8 cellular contexts compared by ENCODE assay signal in the genomic region with DNA sequence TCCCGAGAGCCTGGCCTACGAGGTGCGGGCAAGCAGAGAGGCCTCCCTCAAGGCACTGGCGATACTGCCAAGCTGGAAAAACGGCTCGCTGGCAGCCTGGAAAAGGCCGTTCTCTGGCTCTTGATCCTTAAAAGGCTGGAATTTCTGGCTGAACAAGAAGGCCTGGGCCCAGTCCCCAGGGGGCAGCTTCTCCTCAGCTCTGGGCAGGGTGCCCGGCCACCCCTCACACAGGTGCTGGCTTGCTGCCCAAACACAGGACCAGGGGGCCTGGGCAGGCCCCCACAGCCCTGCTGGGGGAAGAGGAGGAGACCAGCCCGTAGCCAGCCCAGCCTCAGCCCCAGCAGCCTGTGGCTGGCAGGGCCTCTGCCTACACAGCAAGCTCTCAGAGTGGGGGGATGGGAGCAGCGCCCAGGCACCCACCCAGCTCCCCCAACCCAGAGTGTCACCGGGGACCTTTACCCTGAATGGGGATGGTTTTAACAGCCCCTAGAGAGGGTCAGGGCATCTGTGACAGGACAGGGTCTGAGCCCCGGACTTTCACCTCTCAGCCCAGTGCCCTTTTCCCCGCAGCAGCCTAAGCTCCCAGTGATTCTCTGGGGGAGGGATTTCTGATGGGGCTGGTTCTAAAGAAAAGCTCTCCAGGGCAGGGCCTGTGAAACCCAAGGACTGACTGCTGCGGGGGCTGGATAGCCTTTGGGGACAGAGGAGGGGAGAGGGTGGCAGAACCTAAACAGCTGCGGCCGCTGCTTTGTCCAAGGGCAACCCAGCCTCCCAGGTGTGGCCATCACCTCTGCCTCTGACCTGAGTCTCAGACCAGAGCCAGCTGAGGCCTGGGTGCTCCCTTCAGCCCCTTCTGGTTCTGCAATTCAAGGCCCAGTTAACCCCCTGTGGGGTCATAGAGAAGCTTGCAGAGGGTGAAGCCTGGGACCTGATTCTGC.
DNase-seq lines count a peak whose midpoint lies in the region; ATAC-seq and TF ChIP-seq lines count a peak whose summit lies in the region.

No MANE protein-coding gene starts in this region.

- peaks cover 5% of the 10 kb centered on the region; the same call in 1 of the 2 replicates for H3F3A ChIP-seq in MM.1S (ENCODE audit: insufficient read depth, low read length)

- H3K27ac ChIP-seq in effector memory CD4-positive, alpha-beta T cell (ENCODE audit: insufficient read depth, low read length, poor library complexity, severe bottlenecking): peak overlapping the region; percentile 75
- H3K27ac ChIP-seq in MM.1S (ENCODE audit: low read length): no peak overlapping the region

- H3K27me3 ChIP-seq in NT2/D1 (ENCODE audit: insufficient read depth, insufficient read length) (no peaks in the 10 kb centered on the region), mucosa of stomach (ENCODE audit: control insufficient read depth, insufficient read depth, low read length) (no peaks in the 10 kb centered on the region), MM.1S (replicated peaks; ENCODE audit: insufficient read depth, low read length) (no peaks in the 10 kb centered on the region)
- no peaks in the 10 kb centered on the region for H3K27me3 ChIP-seq in effector memory CD4-positive, alpha-beta T cell (replicated peaks; ENCODE audit: control insufficient read depth, insufficient read depth, low read length, poor library complexity, severe bottlenecking)

- TF ChIP-seq CTCF in MM.1S (IDR thresholded peaks at IDR 0.05; ENCODE audit: low read length): no peak

- H3K9ac ChIP-seq in NT2/D1 (ENCODE audit: insufficient read length, low read depth) (peak overlapping the region; percentile 53), mucosa of stomach (ENCODE audit: low read length) (peak overlapping the region; percentile 69), MM.1S (ENCODE audit: low read length) (no peak overlapping the region)

- H3K36me3 ChIP-seq in NT2/D1 (ENCODE audit: insufficient read depth, insufficient read length, low read length): no peaks in the 10 kb centered on the region
- no peaks in the 10 kb centered on the region for H3K36me3 ChIP-seq in effector memory CD4-positive, alpha-beta T cell (ENCODE audit: control insufficient read depth, insufficient read depth, low read length)
- H3K36me3 ChIP-seq in mucosa of stomach (ENCODE audit: control insufficient read depth, insufficient read depth, low read length): no peaks in the 10 kb centered on the region
- no peaks in the 10 kb centered on the region for H3K36me3 ChIP-seq in MM.1S (replicated peaks; ENCODE audit: insufficient read depth, low read length)

- DNase-seq in NT2/D1 (ENCODE audit: low read depth, low spot score) (no peak), MM.1S (no peak), SW 1271 (lab: John Stamatoyannopoulos, UW) (no peak)
- no peak for DNase-seq in effector memory CD4-positive, alpha-beta T cell
- no peak for DNase-seq in stimulated activated CD4-positive, alpha-beta T cell treated with anti-CD3 and anti-CD28 coated beads, Interleukin-12 subunit alpha, Interleukin-12 subunit beta, amount 100 ng/mL, for 4 hours

- ATAC-seq in GM18867 (IDR thresholded peaks at IDR 0.05; ENCODE audit: unreplicated experiment): peak; percentile 22
- no peak for ATAC-seq in HG02885 (IDR thresholded peaks at IDR 0.05; ENCODE audit: poor library complexity, unreplicated experiment)

- no peaks in the 10 kb centered on the region for H4K20me1 ChIP-seq in MM.1S (ENCODE audit: insufficient read depth, low read length)

- no peak overlapping the region for H2AFZ ChIP-seq in MM.1S (ENCODE audit: low read length)

- H3K9me3 ChIP-seq in NT2/D1 (ENCODE audit: insufficient read depth, low read length) (no peaks in the 10 kb centered on the region), mucosa of stomach (ENCODE audit: control insufficient read depth, low read length) (no peaks in the 10 kb centered on the region), MM.1S (replicated peaks; ENCODE audit: insufficient read depth, low read length) (no peaks in the 10 kb centered on the region)
- no peaks in the 10 kb centered on the region for H3K9me3 ChIP-seq in effector memory CD4-positive, alpha-beta T cell (ENCODE audit: control insufficient read depth, low read length)

- H3K9me2 ChIP-seq in MM.1S (replicated peaks; ENCODE audit: insufficient read depth, low read length): no peaks in the 10 kb centered on the region

- H3K4me3 ChIP-seq in NT2/D1 (ENCODE audit: insufficient read length, low read depth): no peak overlapping the region
- no peak overlapping the region for H3K4me3 ChIP-seq in effector memory CD4-positive, alpha-beta T cell (ENCODE audit: insufficient read depth, low read depth, low read length, poor library complexity, severe bottlenecking)
- no peak overlapping the region for H3K4me3 ChIP-seq in mucosa of stomach (ENCODE audit: low read length)
- no peak overlapping the region for H3K4me3 ChIP-seq in MM.1S (ENCODE audit: low read length)

- no peak overlapping the region for H3K4me2 ChIP-seq in MM.1S (ENCODE audit: low read depth, low read length)

- H3K4me1 ChIP-seq in NT2/D1 (ENCODE audit: insufficient read depth, insufficient read length): peaks cover 29% of the 10 kb centered on the region
- H3K4me1 ChIP-seq in effector memory CD4-positive, alpha-beta T cell (ENCODE audit: control insufficient read depth, insufficient read depth, low read length, poor library complexity, severe bottlenecking): peaks cover 54% of the 10 kb centered on the region
- H3K4me1 ChIP-seq in mucosa of stomach (ENCODE audit: control insufficient read depth, insufficient read depth, low read length): peaks cover 41% of the 10 kb centered on the region
- peaks cover 14% of the 10 kb centered on the region for H3K4me1 ChIP-seq in MM.1S (ENCODE audit: low read length)

- H3K79me2 ChIP-seq in MM.1S (ENCODE audit: low read length): no peaks in the 10 kb centered on the region
